Comparison of ENCODE assay signal across 1 cellular context in genomic region chr2:46780801-46781445, GRCh38.
TF ChIP-seq lines count a peak whose summit lies in the region.

No MANE protein-coding gene starts in this region.

TF ChIP-seq in HepG2, 621 proteins besides CTCF, POLR2A, EP300 and RAD21 (continued from another document and continues in another):
- TF ChIP-seq TRAFD1 (CRISPR knock-in tag; IDR thresholded peaks at IDR 0.05; ENCODE audit: borderline replicate concordance) (no peak), ARID2 (CRISPR knock-in tag; IDR thresholded peaks at IDR 0.05; ENCODE audit: borderline replicate concordance) (0 out of 2 replicates have a peak, but pooled peaks have one; percentile 32), SOX13 (IDR thresholded peaks at IDR 0.05) (no peak), SOX13 (CRISPR knock-in tag; conservative IDR thresholded peaks at IDR 0.05 in 1 of 2, IDR thresholded peaks at IDR 0.05 in 1 of 2) (peak in 1 of 2 experiments; percentile 34; a peak in 1 of 4 replicates), FOXP1 (IDR thresholded peaks at IDR 0.05) (no peak), FOXP1 (CRISPR knock-in tag; IDR thresholded peaks at IDR 0.05) (no peak), ZNF570 (CRISPR knock-in tag; IDR thresholded peaks at IDR 0.05; ENCODE audit: borderline replicate concordance) (no peak), IRF2 (CRISPR knock-in tag; IDR thresholded peaks at IDR 0.05) (peak; percentile 39; the same call in 1 of the 2 replicates), RELA (CRISPR knock-in tag; IDR thresholded peaks at IDR 0.05) (no peak), KLF11 (CRISPR knock-in tag; IDR thresholded peaks at IDR 0.05) (peak; percentile 77; the same call in 1 of the 2 replicates), MAZ (IDR thresholded peaks at IDR 0.05; ENCODE audit: borderline replicate concordance, low read depth, low read length) (peak; percentile 75; the same call in 1 of the 2 replicates), MAZ (CRISPR knock-in tag; IDR thresholded peaks at IDR 0.05; ENCODE audit: low read depth) (peak; percentile 52; the same call in 1 of the 2 replicates), ZZZ3 (CRISPR knock-in tag; IDR thresholded peaks at IDR 0.05; ENCODE audit: borderline replicate concordance) (no peak), ZNF776 (CRISPR knock-in tag; IDR thresholded peaks at IDR 0.05) (no peak), ATAD3A (CRISPR knock-in tag; IDR thresholded peaks at IDR 0.05) (0 out of 2 replicates have a peak, but pooled peaks have one; percentile 48), GABPA (IDR thresholded peaks at IDR 0.05; ENCODE audit: low read depth, low read length) (no peak), GABPA (CRISPR knock-in tag; IDR thresholded peaks at IDR 0.05; ENCODE audit: low read depth) (no peak), YEATS2 (CRISPR knock-in tag; IDR thresholded peaks at IDR 0.05; ENCODE audit: borderline replicate concordance) (peak; percentile 32; the same call in 1 of the 2 replicates), ZNF574 (CRISPR knock-in tag; IDR thresholded peaks at IDR 0.05) (0 out of 2 replicates have a peak, but pooled peaks have one; percentile 36), KAT7 (CRISPR knock-in tag; IDR thresholded peaks at IDR 0.05; ENCODE audit: borderline replicate concordance) (0 out of 2 replicates have a peak, but pooled peaks have one; percentile 58), ARID5B (CRISPR knock-in tag; IDR thresholded peaks at IDR 0.05) (peak; percentile 55), ELF3 (CRISPR knock-in tag; IDR thresholded peaks at IDR 0.05) (peak; percentile 61), GATAD2A (CRISPR knock-in tag; IDR thresholded peaks at IDR 0.05) (peak; percentile 69), IRF9 (CRISPR knock-in tag; IDR thresholded peaks at IDR 0.05; ENCODE audit: borderline replicate concordance) (no peak), ZBTB46 (CRISPR knock-in tag; IDR thresholded peaks at IDR 0.05; ENCODE audit: borderline replicate concordance) (no peak), MEIS2 (CRISPR knock-in tag; IDR thresholded peaks at IDR 0.05) (peak; percentile 71; the same call in 1 of the 2 replicates), ZBTB25 (CRISPR knock-in tag; IDR thresholded peaks at IDR 0.05) (no peak), HNF1B (CRISPR knock-in tag; IDR thresholded peaks at IDR 0.05) (peak; percentile 72; the same call in 1 of the 2 replicates), TFE3 (CRISPR knock-in tag; IDR thresholded peaks at IDR 0.05) (peak; percentile 43; the same call in 1 of the 2 replicates), FOSL2 (CRISPR knock-in tag; IDR thresholded peaks at IDR 0.05) (0 out of 2 replicates have a peak, but pooled peaks have one; percentile 37), FOXA1 (IDR thresholded peaks at IDR 0.05) (no peak), FOXA1 (CRISPR knock-in tag; IDR thresholded peaks at IDR 0.05) (0 out of 2 replicates have a peak, but pooled peaks have one; percentile 24), ZNF703 (CRISPR knock-in tag; IDR thresholded peaks at IDR 0.05; ENCODE audit: borderline replicate concordance) (no peak), ZBTB2 (CRISPR knock-in tag; IDR thresholded peaks at IDR 0.05; ENCODE audit: low read depth) (no peak), ZSCAN25 (CRISPR knock-in tag; IDR thresholded peaks at IDR 0.05) (0 out of 2 replicates have a peak, but pooled peaks have one; percentile 27), TBP (CRISPR knock-in tag; IDR thresholded peaks at IDR 0.05) (no peak), SOX6 (IDR thresholded peaks at IDR 0.05) (no peak), SOX6 (CRISPR knock-in tag; IDR thresholded peaks at IDR 0.05) (no peak), IKZF5 (CRISPR knock-in tag; IDR thresholded peaks at IDR 0.05) (peak; percentile 38; the same call in 1 of the 2 replicates), ATF2 (CRISPR knock-in tag; IDR thresholded peaks at IDR 0.05) (0 out of 2 replicates have a peak, but pooled peaks have one; percentile 15), DNMT3B (CRISPR knock-in tag; conservative IDR thresholded peaks at IDR 0.05) (no peak)
